Comparison of ENCODE assay signal across 8 cellular contexts in the genomic region with DNA sequence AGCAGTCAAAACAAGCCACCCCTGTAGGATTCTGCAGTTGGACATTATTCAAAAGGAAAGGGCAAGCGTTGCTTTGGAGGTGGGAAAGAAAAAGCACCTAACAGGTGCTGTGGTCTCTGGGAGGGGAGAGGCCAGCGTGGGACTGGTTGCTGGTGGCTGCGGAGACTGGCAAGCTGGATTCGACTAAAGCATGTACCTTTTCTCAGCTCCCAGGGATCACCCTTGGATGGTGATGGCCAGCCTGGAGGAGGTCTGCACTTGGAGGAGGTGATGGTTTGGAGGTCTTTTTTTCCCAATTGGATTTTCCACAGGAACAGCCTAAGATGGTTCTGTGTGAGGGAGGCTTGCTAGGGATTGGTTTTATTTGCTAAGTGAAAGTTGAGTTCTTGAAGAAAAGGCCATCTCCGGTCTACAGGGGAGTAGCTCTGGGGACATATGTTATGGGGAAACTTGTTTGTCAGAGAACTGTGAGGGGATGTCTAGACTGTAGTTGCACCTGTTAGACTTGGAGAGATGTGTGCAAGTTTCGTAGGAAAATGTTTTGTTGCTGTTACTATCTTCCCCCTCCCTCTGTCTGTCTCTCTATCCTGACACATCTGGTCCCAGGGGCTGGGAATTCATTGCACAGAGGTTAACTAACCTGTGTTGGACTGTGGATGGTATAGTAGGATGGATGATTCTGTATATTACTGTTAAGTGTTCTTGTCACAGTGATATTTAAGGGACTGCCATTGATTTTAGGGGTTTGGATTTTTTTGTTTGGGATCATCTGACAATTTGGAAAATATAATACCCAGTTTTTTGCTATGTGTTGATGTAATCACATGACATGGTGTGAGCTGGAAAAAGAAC. TPM values are rescaled to one million over a fixed set of nuclear protein-coding genes. Genes with fewer than 3 reads are reported as not detected.
DNase-seq lines count a peak whose midpoint lies in the region; ATAC-seq, FAIRE-seq and TF ChIP-seq lines count a peak whose summit lies in the region.

No MANE protein-coding gene starts in this region.

- H3K27ac ChIP-seq in DOHH2 (ENCODE audit: low read depth, low read length) (peak overlapping the region; percentile 76), astrocyte (ENCODE audit: low read depth, low read length) (peak overlapping the region; percentile 85), liver (ENCODE audit: low read depth in 1 of 2, low read length in 2 of 2) (no peak overlapping the region), tibial artery (peak overlapping the region; percentile 96 to 97)

- peak overlapping the region; percentile 93 to 96 (median 96) for H3K4me3 Mint-ChIP-seq in IgD-negative memory B cell
- H3K4me3 Mint-ChIP-seq in astrocyte (ENCODE audit: unreplicated experiment), result peak overlapping the region; percentile 94

- no peak for ATAC-seq in GM19455 (IDR thresholded peaks at IDR 0.05; ENCODE audit: unreplicated experiment)

- H3K9me2 ChIP-seq in DOHH2 (replicated peaks; ENCODE audit: control insufficient read depth, low read length), result no peaks in the 10 kb centered on the region

- H3K79me2 ChIP-seq in DOHH2 (ENCODE audit: control insufficient read depth, low read length), result peaks cover 76% of the 10 kb centered on the region
- peaks cover 71% of the 10 kb centered on the region for H3K79me2 ChIP-seq in astrocyte (ENCODE audit: insufficient read depth, low read length)

- intact Hi-C loops in tibial artery (cut with DNase I; ENCODE audit: low total_unique reads), result no loop called here

- H3K4me2 ChIP-seq in DOHH2 (ENCODE audit: low read length) (peak overlapping the region; percentile 98), astrocyte (ENCODE audit: low read length) (peak overlapping the region; percentile 96)

- H3K9me3 ChIP-seq in DOHH2 (ENCODE audit: control insufficient read depth, insufficient read depth, low read length) (no peaks in the 10 kb centered on the region), astrocyte (ENCODE audit: insufficient read depth, low read depth, low read length) (no peaks in the 10 kb centered on the region), liver (ENCODE audit: control insufficient read depth in 4 of 4, low read length in 3 of 4) (no peaks in the 10 kb centered on the region), tibial artery (no peaks in the 10 kb centered on the region)

- peak overlapping the region; percentile 88 to 95 (median 89) for H3K27ac Mint-ChIP-seq in IgD-negative memory B cell
- H3K27ac Mint-ChIP-seq in astrocyte (ENCODE audit: unreplicated experiment), result peak overlapping the region; percentile 79

- H3K27me3 Mint-ChIP-seq in IgD-negative memory B cell, result no peaks in the 10 kb centered on the region
- H3K27me3 Mint-ChIP-seq in astrocyte (ENCODE audit: low read depth, unreplicated experiment), result no peaks in the 10 kb centered on the region

- no peak for TF ChIP-seq RAD21 in liver (IDR thresholded peaks at IDR 0.05)

- 0 out of 2 replicates have a peak, but pooled peaks cover 11% of the 10 kb centered on the region for H3F3A ChIP-seq in DOHH2 (ENCODE audit: control insufficient read depth, insufficient read depth)

- no peak overlapping the region for H2AFZ ChIP-seq in astrocyte (ENCODE audit: low read depth, low read length)

- H3K4me3 ChIP-seq in DOHH2 (ENCODE audit: low read length), result peak overlapping the region; percentile 94
- H3K4me3 ChIP-seq in astrocyte (ENCODE audit: insufficient read depth, low read depth, low read length), result peak overlapping the region; percentile 76
- peak overlapping the region in 2 of 3 donors; percentile 83 to 99 for H3K4me3 ChIP-seq in liver (ENCODE audit: low read depth in 1 of 3, low read length in 3 of 3)
- H3K4me3 ChIP-seq in tibial artery, result peak overlapping the region; percentile 93 to 100

- H3K9me3 Mint-ChIP-seq in IgD-negative memory B cell (no peaks in the 10 kb centered on the region), astrocyte (ENCODE audit: unreplicated experiment) (no peaks in the 10 kb centered on the region)

- peak overlapping the region; percentile 95 for H3K9ac ChIP-seq in astrocyte (ENCODE audit: low read length)
- peak overlapping the region in 1 of 2 donors; percentile 28 for H3K9ac ChIP-seq in liver (ENCODE audit: low read depth in 1 of 2, low read length in 2 of 2)

- in situ Hi-C loops in KBM-7 (cut with MboI; ENCODE audit: low pct_unique_long_range_greater_than_20kb, low sequenced_read_pairs), result no loop called here

- H3K36me3 ChIP-seq in DOHH2 (ENCODE audit: control insufficient read depth, low read length) (peaks cover 61% of the 10 kb centered on the region), astrocyte (ENCODE audit: insufficient read depth, low read length) (peaks cover 2% of the 10 kb centered on the region), liver (ENCODE audit: control insufficient read depth in 4 of 4, insufficient read depth in 3 of 4, low read depth in 1 of 4, low read length in 3 of 4) (no peaks in the 10 kb centered on the region), tibial artery (no peaks in the 10 kb centered on the region)

- H3K4me1 ChIP-seq in DOHH2 (ENCODE audit: control insufficient read depth, low read length) (peaks cover 44% of the 10 kb centered on the region), astrocyte (ENCODE audit: insufficient read depth, low read length) (peaks cover 16% of the 10 kb centered on the region), liver (ENCODE audit: control insufficient read depth in 4 of 4, insufficient read depth in 4 of 4, low read length in 3 of 4) (peaks cover 2 to 18% (median 9%) of the 10 kb centered on the region in 4 donors), tibial artery (peaks cover 0 to 54% (median 29%) of the 10 kb centered on the region in 4 donors)

- H3K27me3 ChIP-seq in DOHH2 (ENCODE audit: control insufficient read depth, low read length) (no peaks in the 10 kb centered on the region), astrocyte (ENCODE audit: insufficient read depth, low read length) (no peaks in the 10 kb centered on the region), liver (ENCODE audit: control insufficient read depth in 4 of 4, insufficient read depth in 4 of 4, low read length in 3 of 4) (no peaks in the 10 kb centered on the region), tibial artery (no peaks in the 10 kb centered on the region)

- H3K4me1 Mint-ChIP-seq in IgD-negative memory B cell (peaks cover 28 to 54% (median 40%) of the 10 kb centered on the region in 3 donors), astrocyte (ENCODE audit: low read depth, unreplicated experiment) (peaks cover 39% of the 10 kb centered on the region)

- DNase-seq in astrocyte (ENCODE audit: low read depth) (no peak), tibial artery (no peak), KBM-7 (no peak), SKM-1 treated with dmso at 0.1 percent for 144 hours (lab: John Stamatoyannopoulos, UW; ENCODE audit: unreplicated experiment) (no peak)

- no peak for TF ChIP-seq CTCF in DOHH2 (IDR thresholded peaks at IDR 0.05; ENCODE audit: low read depth, low read length, poor library complexity, severe bottlenecking)
- TF ChIP-seq CTCF in astrocyte (IDR thresholded peaks at IDR 0.05; ENCODE audit: insufficient read depth, low read depth, low read length), result no peak
- no peak for TF ChIP-seq CTCF in liver (IDR thresholded peaks at IDR 0.05; ENCODE audit: low read depth, low read length, missing input control)
- no peak for TF ChIP-seq CTCF in tibial artery (IDR thresholded peaks at IDR 0.05)

- no peaks in the 10 kb centered on the region for H3K36me3 Mint-ChIP-seq in IgD-negative memory B cell
- H3K36me3 Mint-ChIP-seq in astrocyte (ENCODE audit: low read depth, unreplicated experiment), result peaks cover 11% of the 10 kb centered on the region

- WGBS in liver, result 73% methylated on average over 6 of the region's 6 CpGs

- FAIRE-seq in astrocyte (lab: Jason Lieb, UNC), result no peak

- H4K20me1 ChIP-seq in DOHH2 (ENCODE audit: control insufficient read depth, insufficient read depth, low read depth, low read length) (peaks cover 30% of the 10 kb centered on the region), astrocyte (ENCODE audit: insufficient read depth, low read length) (peaks cover 52% of the 10 kb centered on the region)

TF ChIP-seq in liver, 16 proteins besides CTCF, POLR2A, EP300 and RAD21 (continues in another document):
- TF ChIP-seq, protein P1, sequence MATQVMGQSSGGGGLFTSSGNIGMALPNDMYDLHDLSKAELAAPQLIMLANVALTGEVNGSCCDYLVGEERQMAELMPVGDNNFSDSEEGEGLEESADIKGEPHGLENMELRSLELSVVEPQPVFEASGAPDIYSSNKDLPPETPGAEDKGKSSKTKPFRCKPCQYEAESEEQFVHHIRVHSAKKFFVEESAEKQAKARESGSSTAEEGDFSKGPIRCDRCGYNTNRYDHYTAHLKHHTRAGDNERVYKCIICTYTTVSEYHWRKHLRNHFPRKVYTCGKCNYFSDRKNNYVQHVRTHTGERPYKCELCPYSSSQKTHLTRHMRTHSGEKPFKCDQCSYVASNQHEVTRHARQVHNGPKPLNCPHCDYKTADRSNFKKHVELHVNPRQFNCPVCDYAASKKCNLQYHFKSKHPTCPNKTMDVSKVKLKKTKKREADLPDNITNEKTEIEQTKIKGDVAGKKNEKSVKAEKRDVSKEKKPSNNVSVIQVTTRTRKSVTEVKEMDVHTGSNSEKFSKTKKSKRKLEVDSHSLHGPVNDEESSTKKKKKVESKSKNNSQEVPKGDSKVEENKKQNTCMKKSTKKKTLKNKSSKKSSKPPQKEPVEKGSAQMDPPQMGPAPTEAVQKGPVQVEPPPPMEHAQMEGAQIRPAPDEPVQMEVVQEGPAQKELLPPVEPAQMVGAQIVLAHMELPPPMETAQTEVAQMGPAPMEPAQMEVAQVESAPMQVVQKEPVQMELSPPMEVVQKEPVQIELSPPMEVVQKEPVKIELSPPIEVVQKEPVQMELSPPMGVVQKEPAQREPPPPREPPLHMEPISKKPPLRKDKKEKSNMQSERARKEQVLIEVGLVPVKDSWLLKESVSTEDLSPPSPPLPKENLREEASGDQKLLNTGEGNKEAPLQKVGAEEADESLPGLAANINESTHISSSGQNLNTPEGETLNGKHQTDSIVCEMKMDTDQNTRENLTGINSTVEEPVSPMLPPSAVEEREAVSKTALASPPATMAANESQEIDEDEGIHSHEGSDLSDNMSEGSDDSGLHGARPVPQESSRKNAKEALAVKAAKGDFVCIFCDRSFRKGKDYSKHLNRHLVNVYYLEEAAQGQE (IDR thresholded peaks at IDR 0.05), result no peak
- TF ChIP-seq, protein P2, sequence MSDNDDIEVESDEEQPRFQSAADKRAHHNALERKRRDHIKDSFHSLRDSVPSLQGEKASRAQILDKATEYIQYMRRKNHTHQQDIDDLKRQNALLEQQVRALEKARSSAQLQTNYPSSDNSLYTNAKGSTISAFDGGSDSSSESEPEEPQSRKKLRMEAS (IDR thresholded peaks at IDR 0.05), result no peak

RNA-seq across cellular contexts. Expression of a gene that starts 2.2 kb away (rescaled TPM):
- 58.4 TPM for polyA plus RNA-seq in IgD-negative memory B cell
- total RNA-seq in astrocyte, result 50.7 and 52.6 TPM in 2 replicates
- total RNA-seq in liver, result 1 to 10 TPM; 6.6 to 8.8 TPM
- 1 to 10 TPM; 1.2 to 3.2 TPM for polyA plus RNA-seq in liver

Comparison
In these comparisons a context has a peak if more than half of its experiments do, and no peak if none do; other contexts are left out.
1. H3K27ac ChIP-seq: peak in DOHH2 (single experiment), astrocyte (single experiment) and tibial artery (2 of 2); none in liver (0 of 2).
2. Peak in every context shown above with its lines, with median percentiles within 50 percentile points of each other: H3K4me3 ChIP-seq.